8 cellular contexts compared by ENCODE assay signal in genomic region chr7:75358671-75359541, GRCh38. TPM values are rescaled to one million over a fixed set of nuclear protein-coding genes. Genes with fewer than 3 reads are reported as not detected.
DNase-seq lines count a peak whose midpoint lies in the region; ATAC-seq, FAIRE-seq and TF ChIP-seq lines count a peak whose summit lies in the region.
"Not testable (repeated sequence)": the region's sequence is repeated elsewhere in the genome, so short reads cannot be mapped to it uniquely, and the experiment has no call there.

No MANE protein-coding gene starts in this region.

- peak; percentile 48 for ATAC-seq in GM19468 (IDR thresholded peaks at IDR 0.05; ENCODE audit: extremely low read depth, unreplicated experiment)
- peak; percentile 61 for ATAC-seq in HG03139 (IDR thresholded peaks at IDR 0.05; ENCODE audit: unreplicated experiment)
- peak; percentile 78 to 87 (median 80) for ATAC-seq in T-cell (replicated peaks in 1 of 4)
- peak; percentile 76 for ATAC-seq in memory B cell (ENCODE audit: low read depth)

- not testable (repeated sequence) for H3K9me3 Mint-ChIP-seq in T-cell, memory B cell

- peak overlapping the region in 2 of 3 donors; percentile 28 to 84 for H3K4me3 Mint-ChIP-seq in T-cell
- H3K4me3 Mint-ChIP-seq in memory B cell, result peak overlapping the region; percentile 75

- H3K27me3 Mint-ChIP-seq in T-cell, memory B cell: not testable (repeated sequence)

- DNase-seq in T-cell (peak in 31 of 34 experiments; percentile 0 to 65 (median 19)), memory B cell (ENCODE audit: low spot score in 2 of 2) (peak; percentile 18 to 24)
- peak; percentile 13 for DNase-seq in activated T-helper 9 cell treated with anti-CD3 and anti-CD28 coated beads, Interleukin-2, amount 50 U/mL, for 16 hours (ENCODE audit: low read depth)
- peak; percentile 0 for DNase-seq in stimulated activated CD4-positive, alpha-beta T cell treated with anti-CD3 and anti-CD28 coated beads, Interleukin-2, amount 100 ng/mL, for 4 hours (ENCODE audit: low read depth)

- H3K4me1 Mint-ChIP-seq in T-cell, memory B cell: not testable (repeated sequence)

- CTCF ChIA-PET in T-cell (lab: Charles Lee), result not testable (repeated sequence)

- FAIRE-seq in endometrium (lab: Jason Lieb, UNC), result peak; percentile 97

- not testable (repeated sequence) for TF ChIP-seq CTCF in C4-2B (conservative IDR thresholded peaks at IDR 0.05)

- POLR2A ChIA-PET in T-cell (lab: Charles Lee), result not testable (repeated sequence)

- peak overlapping the region in 1 of 2 donors; percentile 85 for H3K27ac Mint-ChIP-seq in T-cell
- H3K27ac Mint-ChIP-seq in memory B cell, result peak overlapping the region; percentile 47

- not testable (repeated sequence) for H3K36me3 Mint-ChIP-seq in T-cell, memory B cell

- H3K27ac ChIP-seq in C4-2B, result peak overlapping the region; percentile 58

RNA-seq across cellular contexts. Expression of gene TRIM73, which starts 36.5 kb away (rescaled TPM):
- total RNA-seq in T-cell, result 10 to 100 TPM; 20.7 to 45.0 (median 30.1) TPM

Comparison
In these comparisons a context has a peak if more than half of its experiments do, and no peak if none do; other contexts are left out.
1. Peak in every context shown above with its lines: DNase-seq, ATAC-seq and H3K27ac ChIP-seq.